Comparison of ENCODE assay signal across 17 cellular contexts in genomic region chr7:36400023-36400422, GRCh38.
"Had no signal": no experiment of that assay in that cellular context is flagged by ENCODE, and none has a peak within 500 bp of the region (broad histone marks: within the 10 kb centered on the region; RNA-seq: fewer than 3 reads in every experiment).

No MANE protein-coding gene starts in this region.

- H3K4me1 Mint-ChIP-seq: stimulated activated naive B cell treated with anti-CD40 and anti-IgM and Interleukin-4, amounts not matched to agents 10 μg/mL and 1 μg/mL and 100 μg/mL, for 72 hours had no signal

- H3K27ac Mint-ChIP-seq: activated CD4-positive, alpha-beta memory T cell treated with anti-CD3 and anti-CD28 coated beads for 36 hours; activated naive CD8-positive, alpha-beta T cell treated with anti-CD3 and anti-CD28 coated beads for 36 hours; activated T-cell treated with anti-CD3 and anti-CD28 coated beads, Interleukin-2, amount 50 U/mL, for 72 hours had no signal

- H3K36me3 Mint-ChIP-seq: stimulated activated naive B cell treated with anti-CD40 and anti-IgM and Interleukin-4, amounts not matched to agents 10 μg/mL and 1 μg/mL and 100 μg/mL, for 72 hours had no signal

- H3K27ac ChIP-seq: colonic mucosa, spleen, VCaP had no signal

- H3K4me1 ChIP-seq: colonic mucosa, spleen had no signal

- H3K4me3 Mint-ChIP-seq: activated CD4-positive, alpha-beta memory T cell treated with anti-CD3 and anti-CD28 coated beads for 36 hours; activated naive CD8-positive, alpha-beta T cell treated with anti-CD3 and anti-CD28 coated beads for 36 hours; activated T-cell treated with anti-CD3 and anti-CD28 coated beads, Interleukin-2, amount 50 U/mL, for 72 hours; stimulated activated naive B cell treated with anti-CD40 and anti-IgM and Interleukin-4, amounts not matched to agents 10 μg/mL and 1 μg/mL and 100 μg/mL, for 72 hours had no signal

- H3K9me3 Mint-ChIP-seq: stimulated activated naive B cell treated with anti-CD40 and anti-IgM and Interleukin-4, amounts not matched to agents 10 μg/mL and 1 μg/mL and 100 μg/mL, for 72 hours had no signal

- H3K36me3 ChIP-seq: colonic mucosa had no signal

- H3K9me3 ChIP-seq: colonic mucosa, spleen had no signal

- DNase-seq: activated CD4-positive, alpha-beta memory T cell treated with anti-CD3 and anti-CD28 coated beads for 36 hours; activated CD8-positive, alpha-beta memory T cell treated with anti-CD3 and anti-CD28 coated beads, Interleukin-2, amount 50 U/mL, for 4 hours; activated gamma-delta T cell treated with Interleukin-2 at 50 U/mL for 16 hours; activated naive CD8-positive, alpha-beta T cell treated with anti-CD3 and anti-CD28 coated beads for 36 hours; activated T-cell treated with anti-CD3 and anti-CD28 coated beads, Interleukin-2, amount 50 U/mL, for 72 hours; aorta; colonic mucosa; effector CD4-positive, alpha-beta T cell; hippocampal formation; left ventricle myocardium superior; spleen; stimulated activated CD4-positive, alpha-beta T cell treated with anti-CD3 and anti-CD28 coated beads, Interleukin-1b, Interleukin-23, amount 100 ng/mL, for 48 hours; stimulated activated naive B cell treated with anti-CD40 and anti-IgM and Interleukin-4, amounts not matched to agents 10 μg/mL and 1 μg/mL and 100 μg/mL, for 72 hours; substantia nigra; T1000 had no signal

- ATAC-seq: activated T-cell treated with anti-CD3 and anti-CD28 coated beads, Interleukin-2, amount 50 U/mL, for 72 hours; left ventricle myocardium superior; sciatic nerve; stimulated activated naive B cell treated with anti-CD40 and anti-IgM and Interleukin-4, amounts not matched to agents 10 μg/mL and 1 μg/mL and 100 μg/mL, for 72 hours had no signal

- H3K27me3 ChIP-seq: colonic mucosa, spleen had no signal

- H3K27me3 Mint-ChIP-seq: activated CD4-positive, alpha-beta memory T cell treated with anti-CD3 and anti-CD28 coated beads for 36 hours had no signal

- H3K4me3 ChIP-seq: colonic mucosa, spleen had no signal
